21 cellular contexts compared by ENCODE assay signal in genomic region chr4:24690436-24690835, GRCh38.
A peak's percentile ranks its signal among the peaks of the same experiment; 100 is the strongest.
DNase-seq lines count a peak whose midpoint lies in the region; ATAC-seq and TF ChIP-seq lines count a peak whose summit lies in the region.
"Had no signal": no experiment of that assay in that cellular context is flagged by ENCODE, and none has a peak within 500 bp of the region (broad histone marks: within the 10 kb centered on the region; RNA-seq: fewer than 3 reads in every experiment).

No MANE protein-coding gene starts in this region.

- ATAC-seq in mucosa of descending colon (peak; percentile 17), GM19324 (IDR thresholded peaks at IDR 0.05; ENCODE audit: low FRiP score, unreplicated experiment) (no peak), GM21786 (IDR thresholded peaks at IDR 0.05; ENCODE audit: unreplicated experiment) (no peak)
- ATAC-seq: K562, left lung had no signal

- intact Hi-C loops in mucosa of descending colon (cut with DNase I, micrococcal nuclease) = no loop called here

- TF ChIP-seq CTCF in AG10803 (conservative IDR thresholded peaks at IDR 0.05; ENCODE audit: low read length) (no peak), mucosa of descending colon (IDR thresholded peaks at IDR 0.05) (no peak)

- DNase-seq in AG10803 (ENCODE audit: low read depth) (peak; percentile 72), M059J (ENCODE audit: low read depth) (peak; percentile 7), fibroblast of gingiva (ENCODE audit: low read depth) (peak; percentile 84), mucosa of descending colon (no peak), medulla oblongata (ENCODE audit: extremely low spot score) (no peak), dermis blood vessel endothelial cell (no peak)
- DNase-seq: activated CD4-positive, alpha-beta T cell treated with anti-CD3 and anti-CD28 coated beads, Interleukin-2, amount 50 U/mL, for 4 hours; activated naive CD4-positive, alpha-beta T cell treated with Interleukin-2 at 50 U/mL for 16 hours; activated T-cell treated with anti-CD3 and anti-CD28 coated beads for 4 hours; Caco-2; cortex of kidney; left lung; NCI-H1105 treated with DMSO at 0.1 percent for 48 hours; NCI-H2107; NCI-H748 treated with DMSO at 0.1 percent for 48 hours; nucleus accumbens; sigmoid colon; substantia nigra had no signal

- no peaks in the 10 kb centered on the region for H3K9me3 ChIP-seq in mucosa of descending colon
- H3K9me3 ChIP-seq: Caco-2, left lung had no signal

- H3K4me3 ChIP-seq in AG10803 (ENCODE audit: low read length) (no peak overlapping the region), mucosa of descending colon (no peak overlapping the region)
- H3K4me3 ChIP-seq: K562, left lung, sigmoid colon had no signal

- no peaks in the 10 kb centered on the region for H3K4me1 ChIP-seq in mucosa of descending colon (ENCODE audit: low read depth)
- H3K4me1 ChIP-seq: left lung, sigmoid colon had no signal

- H3K36me3 ChIP-seq in mucosa of descending colon (ENCODE audit: low read depth) = no peaks in the 10 kb centered on the region
- H3K36me3 ChIP-seq: left lung, sigmoid colon had no signal

Comparison
In these comparisons a context has a peak if more than half of its experiments do, and no peak if none do; other contexts are left out.
1. DNase-seq: peak in AG10803 (single experiment), M059J (single experiment) and fibroblast of gingiva (single experiment); none in mucosa of descending colon (0 of 3), medulla oblongata (single experiment) and dermis blood vessel endothelial cell (single experiment).